ENCODE assay signal across 9 cellular contexts in genomic region chr11:68090706-68091105, GRCh38. TPM values are rescaled to one million over a fixed set of nuclear protein-coding genes. Genes with fewer than 3 reads are reported as not detected.
DNase-seq lines count a peak whose midpoint lies in the region; ATAC-seq, FAIRE-seq and TF ChIP-seq lines count a peak whose summit lies in the region.
"Had no signal": no experiment of that assay in that cellular context is flagged by ENCODE, and none has a peak within 500 bp of the region (broad histone marks: within the 10 kb centered on the region; RNA-seq: fewer than 3 reads in every experiment).

No MANE protein-coding gene starts in this region.

- no peaks in the 10 kb centered on the region for H3K9me3 ChIP-seq in WERI-Rb-1 (ENCODE audit: severe bottlenecking)

- no peak overlapping the region for H3K4me3 ChIP-seq in WERI-Rb-1 (ENCODE audit: low read depth, low read length)

- H3K27me3 Mint-ChIP-seq in stimulated activated naive B cell treated with anti-CD40 and anti-IgM and Interleukin-4, amounts not matched to agents 10 μg/mL and 1 μg/mL and 100 μg/mL, for 72 hours: no peaks in the 10 kb centered on the region
- peaks cover 5% of the 10 kb centered on the region for H3K27me3 Mint-ChIP-seq in activated T-helper 1 cell treated with anti-CD3 and anti-CD28 coated beads, Interleukin-12 subunit alpha, Interleukin-12 subunit beta, Interleukin-2, Interleukin-4 antibody, amounts not matched to agents 30 ng/mL and 10 ng/mL and 1 ng/mL, durations not matched to agents 14 hours and 24 hours and 36 hours (ENCODE audit: insufficient read depth)
- H3K27me3 Mint-ChIP-seq: central memory CD8-positive, alpha-beta T cell had no signal

- no peaks in the 10 kb centered on the region for H3K9me3 Mint-ChIP-seq in stimulated activated naive B cell treated with anti-CD40 and anti-IgM and Interleukin-4, amounts not matched to agents 10 μg/mL and 1 μg/mL and 100 μg/mL, for 72 hours
- H3K9me3 Mint-ChIP-seq in activated T-helper 1 cell treated with anti-CD3 and anti-CD28 coated beads, Interleukin-12 subunit alpha, Interleukin-12 subunit beta, Interleukin-2, Interleukin-4 antibody, amounts not matched to agents 30 ng/mL and 10 ng/mL and 1 ng/mL, durations not matched to agents 14 hours and 24 hours and 36 hours: no peaks in the 10 kb centered on the region
- H3K9me3 Mint-ChIP-seq: central memory CD8-positive, alpha-beta T cell had no signal

- no peaks in the 10 kb centered on the region; the same call in 1 of the 2 replicates for H3K36me3 ChIP-seq in WERI-Rb-1

- peak; percentile 55 for FAIRE-seq in islet of Langerhans (lab: Jason Lieb, UNC)

- no peak overlapping the region for H3K27ac ChIP-seq in WERI-Rb-1

- H3K4me1 Mint-ChIP-seq in stimulated activated naive B cell treated with anti-CD40 and anti-IgM and Interleukin-4, amounts not matched to agents 10 μg/mL and 1 μg/mL and 100 μg/mL, for 72 hours: peaks cover 13% of the 10 kb centered on the region in 2 donors
- no peaks in the 10 kb centered on the region for H3K4me1 Mint-ChIP-seq in activated T-helper 1 cell treated with anti-CD3 and anti-CD28 coated beads, Interleukin-12 subunit alpha, Interleukin-12 subunit beta, Interleukin-2, Interleukin-4 antibody, amounts not matched to agents 30 ng/mL and 10 ng/mL and 1 ng/mL, durations not matched to agents 14 hours and 24 hours and 36 hours (ENCODE audit: low read depth)
- H3K4me1 Mint-ChIP-seq: central memory CD8-positive, alpha-beta T cell had no signal

- peak; percentile 93 to 94 for ATAC-seq in stimulated activated naive B cell treated with anti-CD40 and anti-IgM and Interleukin-4, amounts not matched to agents 10 μg/mL and 1 μg/mL and 100 μg/mL, for 72 hours (replicated peaks)
- ATAC-seq in HG03342 (IDR thresholded peaks at IDR 0.05; ENCODE audit: unreplicated experiment): no peak
- no peak for ATAC-seq in GM18870 (IDR thresholded peaks at IDR 0.05; ENCODE audit: unreplicated experiment)

- DNase-seq in HT-29 (ENCODE audit: low spot score) (peak; percentile 84), WERI-Rb-1 (peak; percentile 17)
- DNase-seq in stimulated activated naive B cell treated with anti-CD40 and anti-IgM and Interleukin-4, amounts not matched to agents 10 μg/mL and 1 μg/mL and 100 μg/mL, for 72 hours: no peak
- DNase-seq in activated T-helper 1 cell treated with anti-CD3 and anti-CD28 coated beads, Interleukin-12 subunit alpha, Interleukin-12 subunit beta, Interleukin-2, Interleukin-4 antibody, amounts not matched to agents 30 ng/mL and 10 ng/mL and 1 ng/mL, durations not matched to agents 14 hours and 24 hours and 36 hours (ENCODE audit: low spot score): no peak
- DNase-seq: stimulated activated CD4-positive, alpha-beta T cell treated with anti-CD3 and anti-CD28 coated beads, Interleukin-4, amount 100 ng/mL, for 24 hours had no signal

- peak overlapping the region; percentile 23 to 39 for H3K4me3 Mint-ChIP-seq in stimulated activated naive B cell treated with anti-CD40 and anti-IgM and Interleukin-4, amounts not matched to agents 10 μg/mL and 1 μg/mL and 100 μg/mL, for 72 hours
- H3K4me3 Mint-ChIP-seq in activated T-helper 1 cell treated with anti-CD3 and anti-CD28 coated beads, Interleukin-12 subunit alpha, Interleukin-12 subunit beta, Interleukin-2, Interleukin-4 antibody, amounts not matched to agents 30 ng/mL and 10 ng/mL and 1 ng/mL, durations not matched to agents 14 hours and 24 hours and 36 hours: no peak overlapping the region
- H3K4me3 Mint-ChIP-seq: central memory CD8-positive, alpha-beta T cell had no signal

- intact Hi-C loops in activated T-helper 1 cell treated with anti-CD3 and anti-CD28 coated beads, Interleukin-12 subunit alpha, Interleukin-12 subunit beta, Interleukin-2, Interleukin-4 antibody, amounts not matched to agents 30 ng/mL and 10 ng/mL and 1 ng/mL, durations not matched to agents 14 hours and 24 hours and 36 hours (cut with micrococcal nuclease): no loop called here

- H3K36me3 Mint-ChIP-seq in stimulated activated naive B cell treated with anti-CD40 and anti-IgM and Interleukin-4, amounts not matched to agents 10 μg/mL and 1 μg/mL and 100 μg/mL, for 72 hours: peaks cover 2 to 6% of the 10 kb centered on the region in 2 donors
- no peaks in the 10 kb centered on the region for H3K36me3 Mint-ChIP-seq in activated T-helper 1 cell treated with anti-CD3 and anti-CD28 coated beads, Interleukin-12 subunit alpha, Interleukin-12 subunit beta, Interleukin-2, Interleukin-4 antibody, amounts not matched to agents 30 ng/mL and 10 ng/mL and 1 ng/mL, durations not matched to agents 14 hours and 24 hours and 36 hours (ENCODE audit: low read depth)

- H3K27ac Mint-ChIP-seq in stimulated activated naive B cell treated with anti-CD40 and anti-IgM and Interleukin-4, amounts not matched to agents 10 μg/mL and 1 μg/mL and 100 μg/mL, for 72 hours: peak overlapping the region; percentile 42
- H3K27ac Mint-ChIP-seq in activated T-helper 1 cell treated with anti-CD3 and anti-CD28 coated beads, Interleukin-12 subunit alpha, Interleukin-12 subunit beta, Interleukin-2, Interleukin-4 antibody, amounts not matched to agents 30 ng/mL and 10 ng/mL and 1 ng/mL, durations not matched to agents 14 hours and 24 hours and 36 hours: no peak overlapping the region

- H3K27me3 ChIP-seq in WERI-Rb-1 (ENCODE audit: insufficient read depth, low read depth, severe bottlenecking): no peaks in the 10 kb centered on the region

- TF ChIP-seq CTCF in WERI-Rb-1 (IDR thresholded peaks at IDR 0.05; ENCODE audit: low read depth, low read length): no peak

RNA-seq across cellular contexts. Expression of gene CHKA, which starts 30.5 kb away (rescaled TPM):
- 67.9 and 79.4 TPM in 2 replicates for total RNA-seq in HT-29 (2014; rRNA removed; shearing (Covaris generic))
- total RNA-seq in activated T-helper 1 cell treated with anti-CD3 and anti-CD28 coated beads, Interleukin-12 subunit alpha, Interleukin-12 subunit beta, Interleukin-2, Interleukin-4 antibody, amounts not matched to agents 30 ng/mL and 10 ng/mL and 1 ng/mL, durations not matched to agents 14 hours and 24 hours and 36 hours: 13.2 and 13.7 TPM in 2 replicates

RNA-seq across cellular contexts. Expression of gene TCIRG1, which starts 51.9 kb away (rescaled TPM):
- 219 and 232 TPM in 2 replicates for total RNA-seq in HT-29 (2014; rRNA removed; shearing (Covaris generic))
- 142 and 152 TPM in 2 replicates for total RNA-seq in activated T-helper 1 cell treated with anti-CD3 and anti-CD28 coated beads, Interleukin-12 subunit alpha, Interleukin-12 subunit beta, Interleukin-2, Interleukin-4 antibody, amounts not matched to agents 30 ng/mL and 10 ng/mL and 1 ng/mL, durations not matched to agents 14 hours and 24 hours and 36 hours

Comparison
In these comparisons a context has a peak if more than half of its experiments do, and no peak if none do; other contexts are left out.
1. DNase-seq: peak in HT-29 (single experiment) and WERI-Rb-1 (single experiment); none in stimulated activated naive B cell treated with anti-CD40 and anti-IgM and Interleukin-4, amounts not matched to agents 10 μg/mL and 1 μg/mL and 100 μg/mL, for 72 hours (single experiment) and activated T-helper 1 cell treated with anti-CD3 and anti-CD28 coated beads, Interleukin-12 subunit alpha, Interleukin-12 subunit beta, Interleukin-2, Interleukin-4 antibody, amounts not matched to agents 30 ng/mL and 10 ng/mL and 1 ng/mL, durations not matched to agents 14 hours and 24 hours and 36 hours (single experiment).
2. ATAC-seq: peak in stimulated activated naive B cell treated with anti-CD40 and anti-IgM and Interleukin-4, amounts not matched to agents 10 μg/mL and 1 μg/mL and 100 μg/mL, for 72 hours (2 of 2); none in HG03342 (single experiment) and GM18870 (single experiment).